ENCODE assay signal across 2 cellular contexts in genomic region chr7:24826662-24827020, GRCh38.
TF ChIP-seq lines count a peak whose summit lies in the region.

No MANE protein-coding gene starts in this region.

TF ChIP-seq in SK-N-SH, 30 proteins besides CTCF, POLR2A, EP300 and RAD21 (continued from another document):
- peak; percentile 25; the same call in 1 of the 2 replicates for TF ChIP-seq PBX3 (IDR thresholded peaks at IDR 0.05)

TF ChIP-seq in SK-N-SH treated with all-trans-retinoic acid at 6 μM for 48 hours, 23 proteins besides CTCF, POLR2A, EP300 and RAD21 (continued from another document):
- TF ChIP-seq ISL1 (CRISPR knock-in tag; IDR thresholded peaks at IDR 0.05) (no peak), TSHZ2 (CRISPR knock-in tag; IDR thresholded peaks at IDR 0.05) (no peak), ZC3H10 (CRISPR knock-in tag; IDR thresholded peaks at IDR 0.05) (no peak), ZNF70 (CRISPR knock-in tag; IDR thresholded peaks at IDR 0.05) (no peak), CREB5 (CRISPR knock-in tag; IDR thresholded peaks at IDR 0.05; ENCODE audit: low read depth) (no peak), CSDC2 (CRISPR knock-in tag; IDR thresholded peaks at IDR 0.05) (no peak), PATZ1 (CRISPR knock-in tag; IDR thresholded peaks at IDR 0.05; ENCODE audit: borderline replicate concordance) (no peak), ZFP3 (CRISPR knock-in tag; IDR thresholded peaks at IDR 0.05) (no peak), ZFP30 (CRISPR knock-in tag; IDR thresholded peaks at IDR 0.05) (no peak), RARB (CRISPR knock-in tag; IDR thresholded peaks at IDR 0.05) (no peak)
